23 cellular contexts compared by ENCODE assay signal in the genomic region with DNA sequence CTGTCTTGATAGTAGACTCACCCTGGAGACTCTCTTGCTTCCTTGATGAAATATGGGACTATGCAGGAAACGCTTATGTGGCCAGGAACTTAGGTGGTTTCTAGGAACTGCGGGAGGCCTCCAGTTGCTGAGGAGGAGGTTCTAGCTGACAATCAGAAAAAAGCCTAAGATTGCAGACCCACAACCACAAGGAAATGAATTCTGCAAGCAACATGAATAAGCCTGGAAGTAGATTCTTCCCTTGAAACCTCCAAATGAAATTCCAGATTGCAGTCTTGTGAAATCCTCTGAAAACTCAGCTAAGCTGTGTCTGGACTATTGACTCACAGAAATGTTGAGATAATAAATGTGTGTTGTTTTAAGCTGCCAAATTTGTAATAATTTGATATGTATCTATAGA.
DNase-seq lines count a peak whose midpoint lies in the region; ATAC-seq and TF ChIP-seq lines count a peak whose summit lies in the region.
"Had no signal": no experiment of that assay in that cellular context is flagged by ENCODE, and none has a peak within 500 bp of the region (broad histone marks: within the 10 kb centered on the region; RNA-seq: fewer than 3 reads in every experiment).

No MANE protein-coding gene starts in this region.

- no peaks in the 10 kb centered on the region for H3K27me3 ChIP-seq in brain microvascular endothelial cell (replicated peaks)
- H3K27me3 ChIP-seq: BLaER1 treated with 17β-estradiol and CSF1 and Interleukin-3, amounts not matched to agents 10 nM and 100 nM; ovary; sigmoid colon; transverse colon had no signal

- ATAC-seq in left ventricle myocardium superior (no peak), HG03442 (IDR thresholded peaks at IDR 0.05; ENCODE audit: unreplicated experiment) (no peak)

- no peak overlapping the region for H3K4me3 ChIP-seq in brain microvascular endothelial cell (ENCODE audit: low read depth, low read length)
- H3K4me3 ChIP-seq: BLaER1 treated with 17β-estradiol and CSF1 and Interleukin-3, amounts not matched to agents 10 nM and 100 nM; ovary; sigmoid colon; transverse colon had no signal

- H3K27ac ChIP-seq in brain microvascular endothelial cell: no peak overlapping the region
- H3K27ac ChIP-seq: 22Rv1; BLaER1 treated with 17β-estradiol and CSF1 and Interleukin-3, amounts not matched to agents 10 nM and 100 nM; ovary; sigmoid colon; transverse colon had no signal

- DNase-seq in A172 (ENCODE audit: low spot score) (peak; percentile 30), HS-5 (ENCODE audit: low read depth) (peak; percentile 56), brain microvascular endothelial cell (peak; percentile 79), glomerular visceral epithelial cell (ENCODE audit: extremely low spot score) (peak; percentile 13), left ventricle myocardium superior (no peak), NCI-H128 (lab: John Stamatoyannopoulos, UW; ENCODE audit: unreplicated experiment) (no peak), NCI-H2081 (lab: John Stamatoyannopoulos, UW) (no peak)
- DNase-seq: activated CD4-positive, CD25-positive, alpha-beta regulatory T cell treated with anti-CD3 and anti-CD28 coated beads, Interleukin-2, amount 50 U/mL, for 72 hours; activated CD8-positive, alpha-beta memory T cell treated with anti-CD3 and anti-CD28 coated beads for 24 hours; Calu3; erythroblast; GDM1; islet precursor cell; NCI-H446; NK-92 treated with Interleukin-12 subunit alpha and Interleukin-12 subunit beta, amount 100 ng/mL, for 24 hours; ovary; sigmoid colon; stimulated activated CD4-positive, alpha-beta T cell treated with anti-CD3 and anti-CD28 coated beads, Interleukin-1b, Interleukin-23, amount 100 ng/mL, for 48 hours; T-helper 9 cell; transverse colon had no signal

- TF ChIP-seq CTCF in brain microvascular endothelial cell (IDR thresholded peaks at IDR 0.05; ENCODE audit: low read depth, low read length, missing control alignments): no peak

- in situ Hi-C loops in brain microvascular endothelial cell (cut with HindIII; ENCODE audit: low pct_ligation_motif_present, low sequenced_read_pairs): no loop called here

- intact Hi-C loops in left ventricle myocardium superior (cut with micrococcal nuclease): no loop called here

- H3K36me3 ChIP-seq in brain microvascular endothelial cell (replicated peaks): no peaks in the 10 kb centered on the region
- H3K36me3 ChIP-seq: BLaER1 treated with 17β-estradiol and CSF1 and Interleukin-3, amounts not matched to agents 10 nM and 100 nM; ovary; sigmoid colon; transverse colon had no signal

Comparison
In these comparisons a context has a peak if more than half of its experiments do, and no peak if none do; other contexts are left out.
1. DNase-seq: peak in A172 (single experiment), HS-5 (single experiment), brain microvascular endothelial cell (single experiment) and glomerular visceral epithelial cell (single experiment); none in left ventricle myocardium superior (single experiment), NCI-H128 (single experiment) and NCI-H2081 (0 of 2).